Comparison of ENCODE assay signal across 17 cellular contexts in the genomic region with DNA sequence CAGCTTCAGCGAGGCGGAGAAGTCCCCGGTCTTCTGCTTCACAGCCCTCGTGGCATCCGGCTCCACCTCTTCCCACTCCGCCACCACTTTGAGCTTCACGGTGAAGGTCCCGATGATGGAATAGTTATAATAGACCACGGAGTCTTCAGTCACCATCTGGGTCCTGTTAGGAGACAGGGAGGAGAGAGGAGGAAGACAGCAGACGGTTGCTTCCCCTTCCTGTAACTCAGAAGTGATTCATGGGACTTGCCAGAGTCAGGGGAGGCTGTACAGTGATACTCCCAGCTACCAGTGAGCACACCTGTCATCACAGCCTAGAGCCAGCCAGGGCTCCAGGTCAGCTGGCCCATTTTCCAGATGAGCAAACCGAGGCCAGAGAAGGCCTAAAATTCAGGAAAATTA. TPM values are rescaled to one million over a fixed set of nuclear protein-coding genes. Genes with fewer than 3 reads are reported as not detected.
"Had no signal": no experiment of that assay in that cellular context is flagged by ENCODE, and none has a peak within 500 bp of the region (broad histone marks: within the 10 kb centered on the region; RNA-seq: fewer than 3 reads in every experiment).

No MANE protein-coding gene starts in this region.

- H3K4me3 ChIP-seq: adrenal gland, coronary artery, left lung, skin epidermis had no signal

- H3K4me1 ChIP-seq: adrenal gland, left lung, parathyroid adenoma had no signal

- H3K79me2 ChIP-seq: parathyroid adenoma had no signal

- FAIRE-seq: endothelial cell of umbilical vein, urothelium cell line had no signal

- H2AFZ ChIP-seq: parathyroid adenoma had no signal

- ATAC-seq: left lung had no signal

- DNase-seq: activated CD4-positive, alpha-beta T cell treated with anti-CD3 and anti-CD28 coated beads, Interleukin-2, amount 50 U/mL, for 4 hours; activated naive CD4-positive, alpha-beta T cell treated with anti-CD3 and anti-CD28 coated beads, Interleukin-2, amount 50 U/mL, for 16 hours; activated T-cell treated with anti-CD3 and anti-CD28 coated beads, Interleukin-2, amount 50 U/mL, for 1 hour; adrenal gland; caudate nucleus; effector CD4-positive, alpha-beta T cell; mesenchymal stem cell; nephron progenitor cell; retina had no signal

- H3K9ac ChIP-seq: parathyroid adenoma had no signal

- H3K9me3 ChIP-seq: adrenal gland, left lung had no signal

- H3K36me3 ChIP-seq: adrenal gland, left lung had no signal

- H3K27me3 ChIP-seq: adrenal gland had no signal

- H3K27ac ChIP-seq: adrenal gland, coronary artery, left lung, parathyroid adenoma, skin epidermis had no signal

RNA-seq across cellular contexts. Expression of gene TMEM130, which starts 13.8 kb away (rescaled TPM):
- total RNA-seq: endothelial cell of umbilical vein; glomerular endothelial cell; T-helper 2 cell treated with Interferon-gamma antibody and Interleukin-4, amounts not matched to agents 100 ng/mL and 5 ng/mL, for 36 hours had no signal
- polyA plus RNA-seq: endothelial cell of umbilical vein had no signal
